ENCODE assay signal across 32 cellular contexts in genomic region chr5:15877905-15878304, GRCh38.
"Had no signal": no experiment of that assay in that cellular context is flagged by ENCODE, and none has a peak within 500 bp of the region (broad histone marks: within the 10 kb centered on the region; RNA-seq: fewer than 3 reads in every experiment).

No MANE protein-coding gene starts in this region.

- H3K27ac Mint-ChIP-seq: activated CD4-positive, alpha-beta memory T cell treated with anti-CD3 and anti-CD28 coated beads for 36 hours; activated CD4-positive, alpha-beta T cell treated with anti-CD3 and anti-CD28 coated beads for 36 hours; activated CD4-positive, alpha-beta T cell treated with anti-CD3 and anti-CD28 coated beads, Interleukin-2, amount 10 ng/mL, durations not matched to agents 24 days and 14 days; activated CD8-positive, alpha-beta memory T cell treated with anti-CD3 and anti-CD28 coated beads, Interleukin-2, amount 10 ng/mL, durations not matched to agents 7 days and 5 days; activated CD8-positive, alpha-beta T cell treated with anti-CD3 and anti-CD28 coated beads, Interleukin-2, amount 10 ng/mL, durations not matched to agents 7 days and 5 days; activated naive CD4-positive, alpha-beta T cell treated with anti-CD3 and anti-CD28 coated beads for 36 hours; activated naive CD4-positive, alpha-beta T cell treated with anti-CD3 and anti-CD28 coated beads, Interleukin-2, amount 50 U/mL, for 24 hours; activated naive CD8-positive, alpha-beta T cell treated with anti-CD3 and anti-CD28 coated beads for 36 hours; activated naive CD8-positive, alpha-beta T cell treated with anti-CD3 and anti-CD28 coated beads, Interleukin-2, amount 50 U/mL, for 24 hours; activated T-helper 1 cell treated with anti-CD3 and anti-CD28 coated beads, Interleukin-12 subunit alpha, Interleukin-12 subunit beta, Interleukin-2, Interleukin-4 antibody, amounts not matched to agents 30 ng/mL and 10 ng/mL and 1 ng/mL, durations not matched to agents 14 hours and 24 hours and 36 hours; activated T-helper 2 cell treated with anti-CD3 and anti-CD28 coated beads, Interferon-gamma antibody, Interleukin-2, Interleukin-4, amounts not matched to agents 10 μg/mL and 5 μg/mL and 100 μg/mL, durations not matched to agents 14 hours and 24 hours and 36 hours; brain had no signal

- H3K36me3 Mint-ChIP-seq: activated CD4-positive, alpha-beta memory T cell treated with anti-CD3 and anti-CD28 coated beads for 36 hours; activated CD8-positive, alpha-beta memory T cell treated with anti-CD3 and anti-CD28 coated beads, Interleukin-2, amount 10 ng/mL, durations not matched to agents 7 days and 5 days; activated naive CD8-positive, alpha-beta T cell treated with anti-CD3 and anti-CD28 coated beads for 36 hours had no signal

- DNase-seq: activated CD4-positive, alpha-beta memory T cell treated with anti-CD3 and anti-CD28 coated beads for 36 hours; activated CD4-positive, alpha-beta T cell treated with anti-CD3 and anti-CD28 coated beads for 36 hours; activated CD4-positive, alpha-beta T cell treated with anti-CD3 and anti-CD28 coated beads, Interleukin-2, amount 10 ng/mL, durations not matched to agents 24 days and 14 days; activated CD4-positive, CD25-positive, alpha-beta regulatory T cell; activated CD4-positive, CD25-positive, alpha-beta regulatory T cell treated with anti-CD3 and anti-CD28 coated beads, Interleukin-2, amount 50 U/mL, for 72 hours; activated CD8-positive, alpha-beta memory T cell treated with anti-CD3 and anti-CD28 coated beads, Interleukin-2, amount 10 ng/mL, durations not matched to agents 7 days and 5 days; activated CD8-positive, alpha-beta memory T cell treated with anti-CD3 and anti-CD28 coated beads, Interleukin-2, amount 50 U/mL, for 4 hours; activated CD8-positive, alpha-beta T cell treated with anti-CD3 and anti-CD28 coated beads, Interleukin-2, amount 10 ng/mL, durations not matched to agents 7 days and 5 days; activated effector memory CD4-positive, alpha-beta T cell treated with anti-CD3 and anti-CD28 coated beads, Interleukin-2, amount 50 U/mL, for 16 hours; activated naive CD4-positive, alpha-beta T cell treated with anti-CD3 and anti-CD28 coated beads for 36 hours; activated naive CD8-positive, alpha-beta T cell treated with anti-CD3 and anti-CD28 coated beads for 36 hours; activated naive CD8-positive, alpha-beta T cell treated with anti-CD3 and anti-CD28 coated beads, Interleukin-2, amount 50 U/mL, for 24 hours; activated T-cell treated with anti-CD3 and anti-CD28 coated beads, Interleukin-2, amount 50 U/mL, for 1 hour; activated T-cell treated with anti-CD3 and anti-CD28 coated beads, Interleukin-2, amount 50 U/mL, for 48 hours; central memory CD4-positive, alpha-beta T cell; cerebellar nuclear complex; colonic mucosa; effector CD8-positive, alpha-beta T cell; esophagus squamous epithelium; foreskin melanocyte; T-helper 2 cell had no signal

- H3K9me3 ChIP-seq: ascending aorta, colonic mucosa, esophagus squamous epithelium, gastroesophageal sphincter had no signal

- H3K4me3 Mint-ChIP-seq: activated CD4-positive, alpha-beta memory T cell treated with anti-CD3 and anti-CD28 coated beads for 36 hours; activated CD4-positive, alpha-beta T cell treated with anti-CD3 and anti-CD28 coated beads for 36 hours; activated CD4-positive, alpha-beta T cell treated with anti-CD3 and anti-CD28 coated beads, Interleukin-2, amount 10 ng/mL, durations not matched to agents 24 days and 14 days; activated CD8-positive, alpha-beta memory T cell treated with anti-CD3 and anti-CD28 coated beads, Interleukin-2, amount 10 ng/mL, durations not matched to agents 7 days and 5 days; activated CD8-positive, alpha-beta T cell treated with anti-CD3 and anti-CD28 coated beads, Interleukin-2, amount 10 ng/mL, durations not matched to agents 7 days and 5 days; activated naive CD4-positive, alpha-beta T cell treated with anti-CD3 and anti-CD28 coated beads for 36 hours; activated naive CD4-positive, alpha-beta T cell treated with anti-CD3 and anti-CD28 coated beads, Interleukin-2, amount 50 U/mL, for 24 hours; activated naive CD8-positive, alpha-beta T cell treated with anti-CD3 and anti-CD28 coated beads for 36 hours; activated naive CD8-positive, alpha-beta T cell treated with anti-CD3 and anti-CD28 coated beads, Interleukin-2, amount 50 U/mL, for 24 hours; activated T-helper 1 cell treated with anti-CD3 and anti-CD28 coated beads, Interleukin-12 subunit alpha, Interleukin-12 subunit beta, Interleukin-2, Interleukin-4 antibody, amounts not matched to agents 30 ng/mL and 10 ng/mL and 1 ng/mL, durations not matched to agents 14 hours and 24 hours and 36 hours; brain had no signal

- H3K4me3 ChIP-seq: ascending aorta, breast epithelium, cardiac muscle cell, colonic mucosa, esophagus squamous epithelium, gastroesophageal sphincter had no signal

- H3K36me3 ChIP-seq: ascending aorta, breast epithelium, cardiac muscle cell, colonic mucosa, esophagus squamous epithelium, gastroesophageal sphincter had no signal

- H3K4me1 ChIP-seq: breast epithelium, colonic mucosa, esophagus squamous epithelium, gastroesophageal sphincter had no signal

- FAIRE-seq: endometrium, endothelial cell of umbilical vein had no signal

- H3K27me3 ChIP-seq: ascending aorta, breast epithelium, cardiac muscle cell, colonic mucosa, esophagus squamous epithelium, gastroesophageal sphincter had no signal

- H3K27me3 Mint-ChIP-seq: activated CD4-positive, alpha-beta memory T cell treated with anti-CD3 and anti-CD28 coated beads for 36 hours; activated CD4-positive, alpha-beta T cell treated with anti-CD3 and anti-CD28 coated beads for 36 hours; activated CD4-positive, alpha-beta T cell treated with anti-CD3 and anti-CD28 coated beads, Interleukin-2, amount 10 ng/mL, durations not matched to agents 24 days and 14 days; activated CD8-positive, alpha-beta memory T cell treated with anti-CD3 and anti-CD28 coated beads, Interleukin-2, amount 10 ng/mL, durations not matched to agents 7 days and 5 days; activated naive CD4-positive, alpha-beta T cell treated with anti-CD3 and anti-CD28 coated beads, Interleukin-2, amount 50 U/mL, for 24 hours; activated naive CD8-positive, alpha-beta T cell treated with anti-CD3 and anti-CD28 coated beads for 36 hours; activated naive CD8-positive, alpha-beta T cell treated with anti-CD3 and anti-CD28 coated beads, Interleukin-2, amount 50 U/mL, for 24 hours; brain had no signal

- ATAC-seq: activated CD4-positive, alpha-beta T cell treated with anti-CD3 and anti-CD28 coated beads for 36 hours; activated CD8-positive, alpha-beta memory T cell treated with anti-CD3 and anti-CD28 coated beads, Interleukin-2, amount 10 ng/mL, durations not matched to agents 7 days and 5 days; activated CD8-positive, alpha-beta T cell treated with anti-CD3 and anti-CD28 coated beads, Interleukin-2, amount 10 ng/mL, durations not matched to agents 7 days and 5 days; activated naive CD8-positive, alpha-beta T cell treated with anti-CD3 and anti-CD28 coated beads, Interleukin-2, amount 50 U/mL, for 24 hours; gastroesophageal sphincter had no signal

- H3K4me1 Mint-ChIP-seq: activated CD4-positive, alpha-beta T cell treated with anti-CD3 and anti-CD28 coated beads for 36 hours; activated CD4-positive, alpha-beta T cell treated with anti-CD3 and anti-CD28 coated beads, Interleukin-2, amount 10 ng/mL, durations not matched to agents 24 days and 14 days; activated CD8-positive, alpha-beta memory T cell treated with anti-CD3 and anti-CD28 coated beads, Interleukin-2, amount 10 ng/mL, durations not matched to agents 7 days and 5 days; activated naive CD4-positive, alpha-beta T cell treated with anti-CD3 and anti-CD28 coated beads, Interleukin-2, amount 50 U/mL, for 24 hours; activated naive CD8-positive, alpha-beta T cell treated with anti-CD3 and anti-CD28 coated beads for 36 hours; activated naive CD8-positive, alpha-beta T cell treated with anti-CD3 and anti-CD28 coated beads, Interleukin-2, amount 50 U/mL, for 24 hours had no signal

- H3K27ac ChIP-seq: ascending aorta, breast epithelium, cardiac muscle cell, colonic mucosa, epithelial cell of prostate, esophagus squamous epithelium, gastroesophageal sphincter had no signal
